Comparison of ENCODE assay signal across 1 cellular context in the genomic region with DNA sequence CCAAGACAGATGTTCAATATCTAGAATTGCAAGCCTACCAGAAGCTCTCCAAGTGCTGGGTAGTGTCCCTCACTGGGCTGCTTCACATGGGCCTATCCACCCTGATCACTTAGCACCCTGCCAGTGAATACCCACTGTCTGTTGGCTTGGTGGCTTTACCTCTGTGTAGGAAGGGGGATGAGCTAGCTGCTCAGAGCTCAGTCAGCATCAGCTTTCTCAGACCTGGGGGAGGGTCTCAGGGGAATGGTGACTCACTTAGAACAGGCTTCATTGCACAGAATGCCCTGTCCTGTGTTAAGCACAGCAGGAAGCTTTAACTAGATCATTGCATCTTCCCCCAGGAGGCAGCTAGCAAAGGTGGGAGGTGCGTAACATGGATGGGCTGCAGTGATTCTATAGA.
TF ChIP-seq lines count a peak whose summit lies in the region.

No MANE protein-coding gene starts in this region.

TF ChIP-seq in HepG2, 621 proteins besides CTCF, POLR2A, EP300 and RAD21:
- TF ChIP-seq, protein P1, sequence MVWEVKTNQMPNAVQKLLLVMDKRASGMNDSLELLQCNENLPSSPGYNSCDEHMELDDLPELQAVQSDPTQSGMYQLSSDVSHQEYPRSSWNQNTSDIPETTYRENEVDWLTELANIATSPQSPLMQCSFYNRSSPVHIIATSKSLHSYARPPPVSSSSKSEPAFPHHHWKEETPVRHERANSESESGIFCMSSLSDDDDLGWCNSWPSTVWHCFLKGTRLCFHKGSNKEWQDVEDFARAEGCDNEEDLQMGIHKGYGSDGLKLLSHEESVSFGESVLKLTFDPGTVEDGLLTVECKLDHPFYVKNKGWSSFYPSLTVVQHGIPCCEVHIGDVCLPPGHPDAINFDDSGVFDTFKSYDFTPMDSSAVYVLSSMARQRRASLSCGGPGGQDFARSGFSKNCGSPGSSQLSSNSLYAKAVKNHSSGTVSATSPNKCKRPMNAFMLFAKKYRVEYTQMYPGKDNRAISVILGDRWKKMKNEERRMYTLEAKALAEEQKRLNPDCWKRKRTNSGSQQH (CRISPR knock-in tag; IDR thresholded peaks at IDR 0.05; ENCODE audit: low read depth), result no peak
- TF ChIP-seq, protein P2, sequence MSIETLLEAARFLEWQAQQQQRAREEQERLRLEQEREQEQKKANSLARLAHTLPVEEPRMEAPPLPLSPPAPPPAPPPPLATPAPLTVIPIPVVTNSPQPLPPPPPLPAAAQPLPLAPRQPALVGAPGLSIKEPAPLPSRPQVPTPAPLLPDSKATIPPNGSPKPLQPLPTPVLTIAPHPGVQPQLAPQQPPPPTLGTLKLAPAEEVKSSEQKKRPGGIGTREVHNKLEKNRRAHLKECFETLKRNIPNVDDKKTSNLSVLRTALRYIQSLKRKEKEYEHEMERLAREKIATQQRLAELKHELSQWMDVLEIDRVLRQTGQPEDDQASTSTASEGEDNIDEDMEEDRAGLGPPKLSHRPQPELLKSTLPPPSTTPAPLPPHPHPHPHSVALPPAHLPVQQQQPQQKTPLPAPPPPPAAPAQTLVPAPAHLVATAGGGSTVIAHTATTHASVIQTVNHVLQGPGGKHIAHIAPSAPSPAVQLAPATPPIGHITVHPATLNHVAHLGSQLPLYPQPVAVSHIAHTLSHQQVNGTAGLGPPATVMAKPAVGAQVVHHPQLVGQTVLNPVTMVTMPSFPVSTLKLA (IDR thresholded peaks at IDR 0.05), result no peak
- TF ChIP-seq, protein P3, sequence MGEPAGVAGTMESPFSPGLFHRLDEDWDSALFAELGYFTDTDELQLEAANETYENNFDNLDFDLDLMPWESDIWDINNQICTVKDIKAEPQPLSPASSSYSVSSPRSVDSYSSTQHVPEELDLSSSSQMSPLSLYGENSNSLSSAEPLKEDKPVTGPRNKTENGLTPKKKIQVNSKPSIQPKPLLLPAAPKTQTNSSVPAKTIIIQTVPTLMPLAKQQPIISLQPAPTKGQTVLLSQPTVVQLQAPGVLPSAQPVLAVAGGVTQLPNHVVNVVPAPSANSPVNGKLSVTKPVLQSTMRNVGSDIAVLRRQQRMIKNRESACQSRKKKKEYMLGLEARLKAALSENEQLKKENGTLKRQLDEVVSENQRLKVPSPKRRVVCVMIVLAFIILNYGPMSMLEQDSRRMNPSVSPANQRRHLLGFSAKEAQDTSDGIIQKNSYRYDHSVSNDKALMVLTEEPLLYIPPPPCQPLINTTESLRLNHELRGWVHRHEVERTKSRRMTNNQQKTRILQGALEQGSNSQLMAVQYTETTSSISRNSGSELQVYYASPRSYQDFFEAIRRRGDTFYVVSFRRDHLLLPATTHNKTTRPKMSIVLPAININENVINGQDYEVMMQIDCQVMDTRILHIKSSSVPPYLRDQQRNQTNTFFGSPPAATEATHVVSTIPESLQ (CRISPR knock-in tag; conservative IDR thresholded peaks at IDR 0.05), result no peak
- TF ChIP-seq ZFP36L2 (CRISPR knock-in tag; IDR thresholded peaks at IDR 0.05) (no peak), NFATC3 (CRISPR knock-in tag; IDR thresholded peaks at IDR 0.05) (no peak), BRCA1 (CRISPR knock-in tag; IDR thresholded peaks at IDR 0.05) (no peak), ZSCAN22 (CRISPR knock-in tag; IDR thresholded peaks at IDR 0.05) (no peak), ZSCAN20 (CRISPR knock-in tag; IDR thresholded peaks at IDR 0.05; ENCODE audit: borderline replicate concordance) (no peak), GFI1 (CRISPR knock-in tag; IDR thresholded peaks at IDR 0.05; ENCODE audit: borderline replicate concordance) (no peak), RCOR2 (CRISPR knock-in tag; IDR thresholded peaks at IDR 0.05) (no peak)
- TF ChIP-seq, protein P4, sequence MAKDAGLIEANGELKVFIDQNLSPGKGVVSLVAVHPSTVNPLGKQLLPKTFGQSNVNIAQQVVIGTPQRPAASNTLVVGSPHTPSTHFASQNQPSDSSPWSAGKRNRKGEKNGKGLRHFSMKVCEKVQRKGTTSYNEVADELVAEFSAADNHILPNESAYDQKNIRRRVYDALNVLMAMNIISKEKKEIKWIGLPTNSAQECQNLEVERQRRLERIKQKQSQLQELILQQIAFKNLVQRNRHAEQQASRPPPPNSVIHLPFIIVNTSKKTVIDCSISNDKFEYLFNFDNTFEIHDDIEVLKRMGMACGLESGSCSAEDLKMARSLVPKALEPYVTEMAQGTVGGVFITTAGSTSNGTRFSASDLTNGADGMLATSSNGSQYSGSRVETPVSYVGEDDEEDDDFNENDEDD (CRISPR knock-in tag; IDR thresholded peaks at IDR 0.05; ENCODE audit: borderline replicate concordance), result no peak
- TF ChIP-seq, protein P5, sequence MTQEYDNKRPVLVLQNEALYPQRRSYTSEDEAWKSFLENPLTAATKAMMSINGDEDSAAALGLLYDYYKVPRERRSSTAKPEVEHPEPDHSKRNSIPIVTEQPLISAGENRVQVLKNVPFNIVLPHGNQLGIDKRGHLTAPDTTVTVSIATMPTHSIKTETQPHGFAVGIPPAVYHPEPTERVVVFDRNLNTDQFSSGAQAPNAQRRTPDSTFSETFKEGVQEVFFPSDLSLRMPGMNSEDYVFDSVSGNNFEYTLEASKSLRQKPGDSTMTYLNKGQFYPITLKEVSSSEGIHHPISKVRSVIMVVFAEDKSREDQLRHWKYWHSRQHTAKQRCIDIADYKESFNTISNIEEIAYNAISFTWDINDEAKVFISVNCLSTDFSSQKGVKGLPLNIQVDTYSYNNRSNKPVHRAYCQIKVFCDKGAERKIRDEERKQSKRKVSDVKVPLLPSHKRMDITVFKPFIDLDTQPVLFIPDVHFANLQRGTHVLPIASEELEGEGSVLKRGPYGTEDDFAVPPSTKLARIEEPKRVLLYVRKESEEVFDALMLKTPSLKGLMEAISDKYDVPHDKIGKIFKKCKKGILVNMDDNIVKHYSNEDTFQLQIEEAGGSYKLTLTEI (CRISPR knock-in tag; conservative IDR thresholded peaks at IDR 0.05), result no peak
- TF ChIP-seq, protein P6, sequence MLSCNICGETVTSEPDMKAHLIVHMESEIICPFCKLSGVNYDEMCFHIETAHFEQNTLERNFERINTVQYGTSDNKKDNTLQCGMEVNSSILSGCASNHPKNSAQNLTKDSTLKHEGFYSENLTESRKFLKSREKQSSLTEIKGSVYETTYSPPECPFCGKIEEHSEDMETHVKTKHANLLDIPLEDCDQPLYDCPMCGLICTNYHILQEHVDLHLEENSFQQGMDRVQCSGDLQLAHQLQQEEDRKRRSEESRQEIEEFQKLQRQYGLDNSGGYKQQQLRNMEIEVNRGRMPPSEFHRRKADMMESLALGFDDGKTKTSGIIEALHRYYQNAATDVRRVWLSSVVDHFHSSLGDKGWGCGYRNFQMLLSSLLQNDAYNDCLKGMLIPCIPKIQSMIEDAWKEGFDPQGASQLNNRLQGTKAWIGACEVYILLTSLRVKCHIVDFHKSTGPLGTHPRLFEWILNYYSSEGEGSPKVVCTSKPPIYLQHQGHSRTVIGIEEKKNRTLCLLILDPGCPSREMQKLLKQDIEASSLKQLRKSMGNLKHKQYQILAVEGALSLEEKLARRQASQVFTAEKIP (CRISPR knock-in tag; IDR thresholded peaks at IDR 0.05; ENCODE audit: borderline replicate concordance), result no peak
- TF ChIP-seq, protein P7, sequence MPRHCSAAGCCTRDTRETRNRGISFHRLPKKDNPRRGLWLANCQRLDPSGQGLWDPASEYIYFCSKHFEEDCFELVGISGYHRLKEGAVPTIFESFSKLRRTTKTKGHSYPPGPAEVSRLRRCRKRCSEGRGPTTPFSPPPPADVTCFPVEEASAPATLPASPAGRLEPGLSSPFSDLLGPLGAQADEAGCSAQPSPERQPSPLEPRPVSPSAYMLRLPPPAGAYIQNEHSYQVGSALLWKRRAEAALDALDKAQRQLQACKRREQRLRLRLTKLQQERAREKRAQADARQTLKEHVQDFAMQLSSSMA (CRISPR knock-in tag; IDR thresholded peaks at IDR 0.05), result no peak
